ENCODE assay signal across 26 cellular contexts in genomic region chr3:123350971-123351370, GRCh38.
"Had no signal": no experiment of that assay in that cellular context is flagged by ENCODE, and none has a peak within 500 bp of the region (broad histone marks: within the 10 kb centered on the region; RNA-seq: fewer than 3 reads in every experiment).

No MANE protein-coding gene starts in this region.

- H3K27ac ChIP-seq: epithelial cell of prostate, gastrocnemius medialis, neural progenitor cell, right lobe of liver, skin epidermis, tibial nerve, VCaP had no signal

- H3K4me3 ChIP-seq: gastrocnemius medialis, lung, neural progenitor cell, right lobe of liver, skin epidermis, tibial nerve had no signal

- DNase-seq: activated CD4-positive, alpha-beta T cell treated with anti-CD3 and anti-CD28 coated beads for 4 hours; activated CD4-positive, alpha-beta T cell treated with anti-CD3 and anti-CD28 coated beads, Interleukin-2, amount 50 U/mL, for 48 hours; activated CD8-positive, alpha-beta memory T cell treated with anti-CD3 and anti-CD28 coated beads, Interleukin-2, amount 50 U/mL, for 4 hours; activated gamma-delta T cell treated with Interleukin-2 at 50 U/mL for 16 hours; activated naive CD4-positive, alpha-beta T cell treated with anti-CD3 and anti-CD28 coated beads, Interleukin-2, amount 50 U/mL, for 16 hours; activated T-cell treated with anti-CD3 and anti-CD28 coated beads, Interleukin-2, amount 50 U/mL, for 24 hours; amniotic stem cell; dermis blood vessel endothelial cell; effector CD4-positive, alpha-beta T cell; gastrocnemius medialis; mesendoderm; natural killer cell; right lobe of liver; stimulated activated CD4-positive, alpha-beta T cell treated with anti-CD3 and anti-CD28 coated beads, Interleukin-4, amount 100 ng/mL, for 4 hours; stimulated activated CD8-positive, alpha-beta memory T cell treated with anti-CD3 and anti-CD28 coated beads, Interleukin-4, amount 100 ng/mL, for 48 hours; stimulated activated naive CD8-positive, alpha-beta T cell treated with anti-CD3 and anti-CD28 coated beads, Interleukin-15, amount 100 ng/mL, for 72 hours; substantia nigra had no signal

- H3K4me1 ChIP-seq: gastrocnemius medialis, right lobe of liver had no signal

- ATAC-seq: gastrocnemius medialis; left lobe of liver; natural killer cell; stimulated activated memory B cell treated with anti-CD40 and anti-IgM and Interleukin-4, amounts not matched to agents 10 μg/mL and 1 μg/mL and 100 μg/mL, for 72 hours; stimulated activated naive CD8-positive, alpha-beta T cell treated with anti-CD3 and anti-CD28 coated beads, Interleukin-15, amount 100 ng/mL, for 72 hours had no signal

- H3K4me3 Mint-ChIP-seq: activated T-cell treated with anti-CD3 and anti-CD28 coated beads, Interleukin-2, amount 50 U/mL, for 24 hours; central memory CD8-positive, alpha-beta T cell; natural killer cell; stimulated activated memory B cell treated with anti-CD40 and anti-IgM and Interleukin-4, amounts not matched to agents 10 μg/mL and 1 μg/mL and 100 μg/mL, for 72 hours; stimulated activated naive CD8-positive, alpha-beta T cell treated with anti-CD3 and anti-CD28 coated beads, Interleukin-15, amount 100 ng/mL, for 72 hours had no signal

- H3K36me3 ChIP-seq: gastrocnemius medialis, neural progenitor cell, right lobe of liver, tibial nerve had no signal

- H3K9me3 ChIP-seq: gastrocnemius medialis, right lobe of liver, tibial nerve had no signal

- H3K27me3 ChIP-seq: neural progenitor cell, right lobe of liver, tibial nerve had no signal

- H3K36me3 Mint-ChIP-seq: natural killer cell; neural progenitor cell; stimulated activated memory B cell treated with anti-CD40 and anti-IgM and Interleukin-4, amounts not matched to agents 10 μg/mL and 1 μg/mL and 100 μg/mL, for 72 hours had no signal

- H3K4me1 Mint-ChIP-seq: natural killer cell; stimulated activated memory B cell treated with anti-CD40 and anti-IgM and Interleukin-4, amounts not matched to agents 10 μg/mL and 1 μg/mL and 100 μg/mL, for 72 hours; stimulated activated naive CD8-positive, alpha-beta T cell treated with anti-CD3 and anti-CD28 coated beads, Interleukin-15, amount 100 ng/mL, for 72 hours had no signal

- H3K9me3 Mint-ChIP-seq: activated T-cell treated with anti-CD3 and anti-CD28 coated beads, Interleukin-2, amount 50 U/mL, for 24 hours; central memory CD8-positive, alpha-beta T cell; natural killer cell had no signal

- H3K27ac Mint-ChIP-seq: activated T-cell treated with anti-CD3 and anti-CD28 coated beads, Interleukin-2, amount 50 U/mL, for 24 hours; natural killer cell; neural progenitor cell; stimulated activated memory B cell treated with anti-CD40 and anti-IgM and Interleukin-4, amounts not matched to agents 10 μg/mL and 1 μg/mL and 100 μg/mL, for 72 hours; stimulated activated naive CD8-positive, alpha-beta T cell treated with anti-CD3 and anti-CD28 coated beads, Interleukin-15, amount 100 ng/mL, for 72 hours had no signal
